ENCODE assay signal across 20 cellular contexts in the genomic region with DNA sequence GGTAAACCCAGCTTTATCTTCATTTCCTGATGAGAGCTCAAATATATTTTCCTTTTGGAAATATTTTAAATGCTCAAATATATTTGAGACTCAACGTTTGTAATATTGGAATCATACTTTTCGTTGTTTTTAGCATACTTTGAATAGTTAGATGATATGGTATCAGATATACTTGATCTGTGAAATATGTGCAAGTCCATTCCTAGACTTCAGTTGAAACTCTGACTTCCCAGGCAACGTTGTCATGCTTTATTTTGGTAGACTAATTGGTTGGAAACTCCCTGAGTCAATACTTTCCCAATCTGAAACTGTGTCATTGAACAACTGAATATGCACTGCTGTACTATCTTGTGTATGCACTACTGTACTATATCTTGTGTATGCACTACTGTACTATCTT.
"Had no signal": no experiment of that assay in that cellular context is flagged by ENCODE, and none has a peak within 500 bp of the region (broad histone marks: within the 10 kb centered on the region; RNA-seq: fewer than 3 reads in every experiment).

No MANE protein-coding gene starts in this region.

- H2AFZ ChIP-seq: neural progenitor cell had no signal

- H3K4me3 ChIP-seq: heart left ventricle, left ventricle myocardium inferior, lower lobe of right lung, neural progenitor cell, ovary, right atrium auricular region, sigmoid colon, thyroid gland, upper lobe of left lung, uterus had no signal

- H3K27ac Mint-ChIP-seq: endodermal cell; natural killer cell treated with Interleukin-12 subunit alpha and Interleukin-12 subunit beta and Interleukin-15 and Interleukin-18, amount 100 ng/mL, for 72 hours; neural progenitor cell had no signal

- ATAC-seq: heart left ventricle; lower lobe of right lung; natural killer cell treated with Interleukin-12 subunit alpha and Interleukin-12 subunit beta and Interleukin-15 and Interleukin-18, amount 100 ng/mL, for 72 hours had no signal

- H3K4me1 ChIP-seq: heart left ventricle, left ventricle myocardium inferior, lower lobe of right lung, right atrium auricular region, sigmoid colon, thyroid gland, upper lobe of left lung, uterus had no signal

- H3K9me3 Mint-ChIP-seq: endodermal cell, neural progenitor cell had no signal

- DNase-seq: effector CD4-positive, alpha-beta T cell; endodermal cell; heart left ventricle; hypothalamus; left ventricle myocardium inferior; lower lobe of right lung; mesenchymal stem cell; midbrain; nucleus accumbens; ovary; sigmoid colon; small intestine; stimulated activated CD4-positive, alpha-beta T cell treated with anti-CD3 and anti-CD28 coated beads, Interleukin-12 subunit alpha, Interleukin-12 subunit beta, amount 100 ng/mL, for 4 hours; stimulated activated naive CD4-positive, alpha-beta T cell treated with Interleukin-2 at 50 U/mL for 16 hours; thyroid gland; upper lobe of left lung; uterus had no signal

- H3K36me3 ChIP-seq: heart left ventricle, left ventricle myocardium inferior, lower lobe of right lung, neural progenitor cell, ovary, right atrium auricular region, sigmoid colon, thyroid gland, upper lobe of left lung, uterus had no signal

- H3K27ac ChIP-seq: heart left ventricle, left ventricle myocardium inferior, lower lobe of right lung, neural progenitor cell, ovary, right atrium auricular region, sigmoid colon, thyroid gland, upper lobe of left lung, uterus had no signal

- H3K36me3 Mint-ChIP-seq: natural killer cell treated with Interleukin-12 subunit alpha and Interleukin-12 subunit beta and Interleukin-15 and Interleukin-18, amount 100 ng/mL, for 72 hours had no signal

- H3K4me2 ChIP-seq: neural progenitor cell had no signal

- H3K9me3 ChIP-seq: heart left ventricle, left ventricle myocardium inferior, lower lobe of right lung, ovary, right atrium auricular region, sigmoid colon, thyroid gland, upper lobe of left lung, uterus had no signal

- H3K9ac ChIP-seq: neural progenitor cell had no signal

- H3K4me3 Mint-ChIP-seq: endodermal cell; natural killer cell treated with Interleukin-12 subunit alpha and Interleukin-12 subunit beta and Interleukin-15 and Interleukin-18, amount 100 ng/mL, for 72 hours; neural progenitor cell had no signal

- H3K27me3 ChIP-seq: heart left ventricle, neural progenitor cell, ovary, right atrium auricular region, sigmoid colon, thyroid gland, upper lobe of left lung, uterus had no signal
